ENCODE assay signal across 17 cellular contexts in the genomic region with DNA sequence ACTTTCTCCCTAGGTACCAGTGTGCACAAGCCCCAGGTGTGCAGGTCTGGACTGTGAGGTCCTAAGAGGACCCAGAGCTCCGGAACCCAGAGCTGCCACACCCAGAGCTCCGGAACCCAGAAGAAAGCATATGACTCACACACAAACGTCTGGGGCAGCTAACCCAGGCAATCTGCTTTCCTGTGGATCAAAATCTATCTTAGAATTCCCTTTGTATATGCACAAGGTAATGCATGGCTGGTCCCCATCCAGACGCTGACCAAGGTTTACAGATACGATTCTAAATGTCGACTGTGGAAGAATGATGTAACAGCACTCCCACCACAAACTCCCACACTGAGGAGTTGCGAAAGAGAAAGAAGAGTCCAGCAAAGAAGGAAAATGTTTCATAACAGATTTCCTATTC. TPM values are rescaled to one million over a fixed set of nuclear protein-coding genes. Genes with fewer than 3 reads are reported as not detected.
DNase-seq lines count a peak whose midpoint lies in the region; ATAC-seq and TF ChIP-seq lines count a peak whose summit lies in the region.
"Had no signal": no experiment of that assay in that cellular context is flagged by ENCODE, and none has a peak within 500 bp of the region (broad histone marks: within the 10 kb centered on the region; RNA-seq: fewer than 3 reads in every experiment).

No MANE protein-coding gene starts in this region.

- ATAC-seq in lower lobe of right lung (peak; percentile 26 to 39), HG03025 (IDR thresholded peaks at IDR 0.05; ENCODE audit: low FRiP score, unreplicated experiment) (no peak), GM19035 (IDR thresholded peaks at IDR 0.05; ENCODE audit: unreplicated experiment) (no peak)
- ATAC-seq: stimulated activated effector memory CD8-positive, alpha-beta T cell treated with anti-CD3 and anti-CD28 coated beads, Interleukin-12 subunit alpha, Interleukin-12 subunit beta, amount 100 ng/mL, for 72 hours had no signal

- H3K27me3 ChIP-seq in lower lobe of right lung (ENCODE audit: low read depth), result no peaks in the 10 kb centered on the region
- H3K27me3 ChIP-seq: BLaER1, pancreas had no signal

- POLR2A ChIA-PET in activated CD4-positive, alpha-beta memory T cell treated with anti-CD3 and anti-CD28 coated beads for 36 hours (lab: Charles Lee), result no interaction called here

- H3K36me3 Mint-ChIP-seq in CD14-positive monocyte, result no peaks in the 10 kb centered on the region
- H3K36me3 Mint-ChIP-seq in activated naive CD8-positive, alpha-beta T cell treated with anti-CD3 and anti-CD28 coated beads for 36 hours, result no peaks in the 10 kb centered on the region
- no peaks in the 10 kb centered on the region for H3K36me3 Mint-ChIP-seq in activated CD4-positive, alpha-beta memory T cell treated with anti-CD3 and anti-CD28 coated beads for 36 hours
- H3K36me3 Mint-ChIP-seq: activated naive CD8-positive, alpha-beta T cell; stimulated activated effector memory CD8-positive, alpha-beta T cell treated with anti-CD3 and anti-CD28 coated beads, Interleukin-12 subunit alpha, Interleukin-12 subunit beta, amount 100 ng/mL, for 72 hours had no signal

- H3K36me3 ChIP-seq in lower lobe of right lung, result no peaks in the 10 kb centered on the region
- H3K36me3 ChIP-seq: BLaER1, pancreas had no signal

- DNase-seq in CD14-positive monocyte (ENCODE audit: low spot score), result no peak
- DNase-seq in NB4 (ENCODE audit: low read depth), result peak; percentile 73
- peak; percentile 56 to 64 for DNase-seq in cardiac fibroblast (ENCODE audit: low read depth in 2 of 2)
- no peak for DNase-seq in lower lobe of right lung
- DNase-seq in activated naive CD8-positive, alpha-beta T cell treated with anti-CD3 and anti-CD28 coated beads for 36 hours, result no peak
- DNase-seq in activated CD4-positive, alpha-beta memory T cell treated with anti-CD3 and anti-CD28 coated beads for 36 hours, result no peak
- DNase-seq: activated CD8-positive, alpha-beta memory T cell treated with anti-CD3 and anti-CD28 coated beads for 24 hours; NCI-H1436; pancreas; stimulated activated CD4-positive, alpha-beta T cell treated with anti-CD3 and anti-CD28 coated beads, Interleukin-1b, Interleukin-23, amount 100 ng/mL, for 48 hours had no signal

- no peak overlapping the region for H3K27ac Mint-ChIP-seq in CD14-positive monocyte
- no peak overlapping the region for H3K27ac Mint-ChIP-seq in activated naive CD8-positive, alpha-beta T cell treated with anti-CD3 and anti-CD28 coated beads for 36 hours
- H3K27ac Mint-ChIP-seq in activated CD4-positive, alpha-beta memory T cell treated with anti-CD3 and anti-CD28 coated beads for 36 hours, result no peak overlapping the region
- H3K27ac Mint-ChIP-seq: activated naive CD8-positive, alpha-beta T cell; stimulated activated effector memory CD8-positive, alpha-beta T cell treated with anti-CD3 and anti-CD28 coated beads, Interleukin-12 subunit alpha, Interleukin-12 subunit beta, amount 100 ng/mL, for 72 hours had no signal

- no peak overlapping the region for H3K27ac ChIP-seq in lower lobe of right lung
- H3K27ac ChIP-seq: BLaER1, pancreas had no signal

- H3K27me3 Mint-ChIP-seq in CD14-positive monocyte (ENCODE audit: low read depth in 3 of 3), result no peaks in the 10 kb centered on the region
- H3K27me3 Mint-ChIP-seq in activated naive CD8-positive, alpha-beta T cell treated with anti-CD3 and anti-CD28 coated beads for 36 hours, result peaks cover 3% of the 10 kb centered on the region
- no peaks in the 10 kb centered on the region for H3K27me3 Mint-ChIP-seq in activated CD4-positive, alpha-beta memory T cell treated with anti-CD3 and anti-CD28 coated beads for 36 hours
- H3K27me3 Mint-ChIP-seq: activated naive CD8-positive, alpha-beta T cell had no signal

- no peaks in the 10 kb centered on the region for H3K9me3 ChIP-seq in lower lobe of right lung
- H3K9me3 ChIP-seq: BLaER1, pancreas had no signal

- TF ChIP-seq CTCF in CD14-positive monocyte (IDR thresholded peaks at IDR 0.05) (no peak), NB4 (IDR thresholded peaks at IDR 0.05; ENCODE audit: low read depth, low read length) (no peak), cardiac fibroblast (IDR thresholded peaks at IDR 0.05; ENCODE audit: low read depth, low read length) (no peak), lower lobe of right lung (IDR thresholded peaks at IDR 0.05) (no peak)

- H3K4me3 Mint-ChIP-seq in CD14-positive monocyte, result peak overlapping the region; percentile 17 to 89
- no peak overlapping the region for H3K4me3 Mint-ChIP-seq in activated naive CD8-positive, alpha-beta T cell treated with anti-CD3 and anti-CD28 coated beads for 36 hours
- H3K4me3 Mint-ChIP-seq in activated CD4-positive, alpha-beta memory T cell treated with anti-CD3 and anti-CD28 coated beads for 36 hours, result no peak overlapping the region
- H3K4me3 Mint-ChIP-seq: activated naive CD8-positive, alpha-beta T cell; stimulated activated effector memory CD8-positive, alpha-beta T cell treated with anti-CD3 and anti-CD28 coated beads, Interleukin-12 subunit alpha, Interleukin-12 subunit beta, amount 100 ng/mL, for 72 hours had no signal

- H3K9me3 Mint-ChIP-seq in CD14-positive monocyte, result peaks cover 0 to 4% (median 0%) of the 10 kb centered on the region in 7 donors
- no peaks in the 10 kb centered on the region for H3K9me3 Mint-ChIP-seq in activated naive CD8-positive, alpha-beta T cell treated with anti-CD3 and anti-CD28 coated beads for 36 hours
- no peaks in the 10 kb centered on the region for H3K9me3 Mint-ChIP-seq in activated CD4-positive, alpha-beta memory T cell treated with anti-CD3 and anti-CD28 coated beads for 36 hours
- H3K9me3 Mint-ChIP-seq: stimulated activated effector memory CD8-positive, alpha-beta T cell treated with anti-CD3 and anti-CD28 coated beads, Interleukin-12 subunit alpha, Interleukin-12 subunit beta, amount 100 ng/mL, for 72 hours had no signal

- intact Hi-C loops in CD14-positive monocyte (cut with micrococcal nuclease) (no loop called here), lower lobe of right lung (cut with DNase I) (no loop called here)
- intact Hi-C loops in activated CD4-positive, alpha-beta memory T cell treated with anti-CD3 and anti-CD28 coated beads for 36 hours (cut with micrococcal nuclease), result no loop called here

- peaks cover 5% of the 10 kb centered on the region for H3K4me1 ChIP-seq in lower lobe of right lung
- H3K4me1 ChIP-seq: BLaER1, pancreas had no signal

- H3K4me1 Mint-ChIP-seq in CD14-positive monocyte, result peaks cover 16% of the 10 kb centered on the region
- no peaks in the 10 kb centered on the region for H3K4me1 Mint-ChIP-seq in activated naive CD8-positive, alpha-beta T cell treated with anti-CD3 and anti-CD28 coated beads for 36 hours
- no peaks in the 10 kb centered on the region for H3K4me1 Mint-ChIP-seq in activated CD4-positive, alpha-beta memory T cell treated with anti-CD3 and anti-CD28 coated beads for 36 hours (ENCODE audit: low read depth)
- H3K4me1 Mint-ChIP-seq: stimulated activated effector memory CD8-positive, alpha-beta T cell treated with anti-CD3 and anti-CD28 coated beads, Interleukin-12 subunit alpha, Interleukin-12 subunit beta, amount 100 ng/mL, for 72 hours had no signal

- CTCF ChIA-PET in activated CD4-positive, alpha-beta memory T cell treated with anti-CD3 and anti-CD28 coated beads for 36 hours (lab: Charles Lee), result no interaction called here

- H3K4me3 ChIP-seq in NB4 (ENCODE audit: low read depth, low read length), result no peak overlapping the region
- no peak overlapping the region for H3K4me3 ChIP-seq in cardiac fibroblast (replicated peaks in 1 of 2; ENCODE audit: low read depth in 2 of 2, low read length in 2 of 2)
- peak overlapping the region; percentile 18 for H3K4me3 ChIP-seq in lower lobe of right lung
- H3K4me3 ChIP-seq: BLaER1, lung, pancreas had no signal

- no peak for TF ChIP-seq POLR2A in NB4 (IDR thresholded peaks at IDR 0.05; ENCODE audit: extremely low read depth, insufficient read length)

RNA-seq across cellular contexts. Expression of gene KCNMB2, which starts 15.7 kb away (rescaled TPM):
- polyA plus RNA-seq in CD14-positive monocyte, result not detected
- 0.56 TPM for total RNA-seq in lower lobe of right lung
- not detected for total RNA-seq in activated naive CD8-positive, alpha-beta T cell treated with anti-CD3 and anti-CD28 coated beads for 36 hours
- total RNA-seq in activated CD4-positive, alpha-beta memory T cell treated with anti-CD3 and anti-CD28 coated beads for 36 hours, result not detected
- total RNA-seq: T-helper 1 cell treated with Interleukin-12 subunit alpha and Interleukin-12 subunit beta and Interleukin-4 antibody, amounts not matched to agents 30 ng/mL and 1 ng/mL, for 36 hours had no signal

Comparison
In these comparisons a context has a peak if more than half of its experiments do, and no peak if none do; other contexts are left out.
1. DNase-seq: peak in NB4 (single experiment) and cardiac fibroblast (2 of 2); none in CD14-positive monocyte (single experiment), lower lobe of right lung (single experiment), activated naive CD8-positive, alpha-beta T cell treated with anti-CD3 and anti-CD28 coated beads for 36 hours (single experiment) and activated CD4-positive, alpha-beta memory T cell treated with anti-CD3 and anti-CD28 coated beads for 36 hours (single experiment).
2. H3K4me3 Mint-ChIP-seq: peak in CD14-positive monocyte (2 of 2); none in activated naive CD8-positive, alpha-beta T cell treated with anti-CD3 and anti-CD28 coated beads for 36 hours (single experiment) and activated CD4-positive, alpha-beta memory T cell treated with anti-CD3 and anti-CD28 coated beads for 36 hours (single experiment).
3. ATAC-seq: peak in lower lobe of right lung (2 of 2); none in HG03025 (single experiment) and GM19035 (single experiment).